In genomic region chr6:77461796-77462195, GRCh38 we compare ENCODE assay signal across 1 cellular context.
TF ChIP-seq lines count a peak whose summit lies in the region.

No MANE protein-coding gene starts in this region.

TF ChIP-seq in GM23338, 12 proteins besides CTCF, POLR2A, EP300 and RAD21 (continued from another document):
- TF ChIP-seq, protein P1, sequence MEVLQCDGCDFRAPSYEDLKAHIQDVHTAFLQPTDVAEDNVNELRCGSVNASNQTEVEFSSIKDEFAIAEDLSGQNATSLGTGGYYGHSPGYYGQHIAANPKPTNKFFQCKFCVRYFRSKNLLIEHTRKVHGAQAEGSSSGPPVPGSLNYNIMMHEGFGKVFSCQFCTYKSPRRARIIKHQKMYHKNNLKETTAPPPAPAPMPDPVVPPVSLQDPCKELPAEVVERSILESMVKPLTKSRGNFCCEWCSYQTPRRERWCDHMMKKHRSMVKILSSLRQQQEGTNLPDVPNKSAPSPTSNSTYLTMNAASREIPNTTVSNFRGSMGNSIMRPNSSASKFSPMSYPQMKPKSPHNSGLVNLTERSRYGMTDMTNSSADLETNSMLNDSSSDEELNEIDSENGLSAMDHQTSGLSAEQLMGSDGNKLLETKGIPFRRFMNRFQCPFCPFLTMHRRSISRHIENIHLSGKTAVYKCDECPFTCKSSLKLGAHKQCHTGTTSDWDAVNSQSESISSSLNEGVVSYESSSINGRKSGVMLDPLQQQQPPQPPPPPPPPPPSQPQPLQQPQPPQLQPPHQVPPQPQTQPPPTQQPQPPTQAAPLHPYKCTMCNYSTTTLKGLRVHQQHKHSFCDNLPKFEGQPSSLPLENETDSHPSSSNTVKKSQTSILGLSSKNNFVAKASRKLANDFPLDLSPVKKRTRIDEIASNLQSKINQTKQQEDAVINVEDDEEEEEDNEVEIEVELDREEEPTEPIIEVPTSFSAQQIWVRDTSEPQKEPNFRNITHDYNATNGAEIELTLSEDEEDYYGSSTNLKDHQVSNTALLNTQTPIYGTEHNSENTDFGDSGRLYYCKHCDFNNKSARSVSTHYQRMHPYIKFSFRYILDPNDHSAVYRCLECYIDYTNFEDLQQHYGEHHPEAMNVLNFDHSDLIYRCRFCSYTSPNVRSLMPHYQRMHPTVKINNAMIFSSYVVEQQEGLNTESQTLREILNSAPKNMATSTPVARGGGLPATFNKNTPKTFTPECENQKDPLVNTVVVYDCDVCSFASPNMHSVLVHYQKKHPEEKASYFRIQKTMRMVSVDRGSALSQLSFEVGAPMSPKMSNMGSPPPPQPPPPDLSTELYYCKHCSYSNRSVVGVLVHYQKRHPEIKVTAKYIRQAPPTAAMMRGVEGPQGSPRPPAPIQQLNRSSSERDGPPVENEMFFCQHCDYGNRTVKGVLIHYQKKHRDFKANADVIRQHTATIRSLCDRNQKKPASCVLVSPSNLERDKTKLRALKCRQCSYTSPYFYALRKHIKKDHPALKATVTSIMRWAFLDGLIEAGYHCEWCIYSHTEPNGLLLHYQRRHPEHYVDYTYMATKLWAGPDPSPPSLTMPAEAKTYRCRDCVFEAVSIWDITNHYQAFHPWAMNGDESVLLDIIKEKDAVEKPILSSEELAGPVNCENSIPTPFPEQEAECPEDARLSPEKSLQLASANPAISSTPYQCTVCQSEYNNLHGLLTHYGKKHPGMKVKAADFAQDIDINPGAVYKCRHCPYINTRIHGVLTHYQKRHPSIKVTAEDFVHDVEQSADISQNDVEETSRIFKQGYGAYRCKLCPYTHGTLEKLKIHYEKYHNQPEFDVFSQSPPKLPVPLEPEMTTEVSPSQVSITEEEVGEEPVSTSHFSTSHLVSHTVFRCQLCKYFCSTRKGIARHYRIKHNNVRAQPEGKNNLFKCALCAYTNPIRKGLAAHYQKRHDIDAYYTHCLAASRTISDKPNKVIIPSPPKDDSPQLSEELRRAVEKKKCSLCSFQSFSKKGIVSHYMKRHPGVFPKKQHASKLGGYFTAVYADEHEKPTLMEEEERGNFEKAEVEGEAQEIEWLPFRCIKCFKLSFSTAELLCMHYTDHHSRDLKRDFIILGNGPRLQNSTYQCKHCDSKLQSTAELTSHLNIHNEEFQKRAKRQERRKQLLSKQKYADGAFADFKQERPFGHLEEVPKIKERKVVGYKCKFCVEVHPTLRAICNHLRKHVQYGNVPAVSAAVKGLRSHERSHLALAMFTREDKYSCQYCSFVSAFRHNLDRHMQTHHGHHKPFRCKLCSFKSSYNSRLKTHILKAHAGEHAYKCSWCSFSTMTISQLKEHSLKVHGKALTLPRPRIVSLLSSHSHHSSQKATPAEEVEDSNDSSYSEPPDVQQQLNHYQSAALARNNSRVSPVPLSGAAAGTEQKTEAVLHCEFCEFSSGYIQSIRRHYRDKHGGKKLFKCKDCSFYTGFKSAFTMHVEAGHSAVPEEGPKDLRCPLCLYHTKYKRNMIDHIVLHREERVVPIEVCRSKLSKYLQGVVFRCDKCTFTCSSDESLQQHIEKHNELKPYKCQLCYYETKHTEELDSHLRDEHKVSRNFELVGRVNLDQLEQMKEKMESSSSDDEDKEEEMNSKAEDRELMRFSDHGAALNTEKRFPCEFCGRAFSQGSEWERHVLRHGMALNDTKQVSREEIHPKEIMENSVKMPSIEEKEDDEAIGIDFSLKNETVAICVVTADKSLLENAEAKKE (CRISPR knock-in tag; IDR thresholded peaks at IDR 0.05) = no peak
- TF ChIP-seq STAT1 (IDR thresholded peaks at IDR 0.05; ENCODE audit: unreplicated experiment) = no peak
TF ChIP-seq in GM23338: peak in this region for 0.
